29 cellular contexts compared by ENCODE assay signal in genomic region chr21:34514576-34515135, GRCh38. TPM values are rescaled to one million over a fixed set of nuclear protein-coding genes. Genes with fewer than 3 reads are reported as not detected.
DNase-seq lines count a peak whose midpoint lies in the region; ATAC-seq and TF ChIP-seq lines count a peak whose summit lies in the region.
"Had no signal": no experiment of that assay in that cellular context is flagged by ENCODE, and none has a peak within 500 bp of the region (broad histone marks: within the 10 kb centered on the region; RNA-seq: fewer than 3 reads in every experiment).

No MANE protein-coding gene starts in this region.

- H3K4me3 ChIP-seq in right atrium auricular region = no peak overlapping the region
- no peak overlapping the region for H3K4me3 ChIP-seq in trophoblast cell (ENCODE audit: low read depth, low read length)
- H3K4me3 ChIP-seq: GM23248, PC-9 had no signal

- no peak for ATAC-seq in left cardiac atrium
- ATAC-seq in HG03432 (IDR thresholded peaks at IDR 0.05; ENCODE audit: unreplicated experiment) = no peak

- H2AK5ac ChIP-seq in trophoblast cell (ENCODE audit: low read length) = no peak overlapping the region

- H3K4ac ChIP-seq in trophoblast cell (ENCODE audit: low read depth, low read length) = no peak overlapping the region

- no peak overlapping the region for H3K4me2 ChIP-seq in trophoblast cell (ENCODE audit: low read length)
- H3K4me2 ChIP-seq: PC-9 had no signal

- intact Hi-C loops in left cardiac atrium (cut with DNase I) = no loop called here

- no peak overlapping the region for H2AFZ ChIP-seq in trophoblast cell (ENCODE audit: insufficient read depth, low read length, poor library complexity)
- H2AFZ ChIP-seq: GM23248, PC-9 had no signal

- no peak overlapping the region for H3K9ac ChIP-seq in trophoblast cell (ENCODE audit: low read length)
- H3K9ac ChIP-seq: GM23248 had no signal

- H3K27ac ChIP-seq in right atrium auricular region (no peak overlapping the region), trophoblast cell (ENCODE audit: low read depth, low read length) (no peak overlapping the region)
- H3K27ac ChIP-seq: GM23248, PC-9 had no signal

- H2BK12ac ChIP-seq in trophoblast cell (ENCODE audit: low read length) = no peak overlapping the region

- H4K8ac ChIP-seq in trophoblast cell (ENCODE audit: low read depth, low read length) = no peak overlapping the region

- H3K4me1 ChIP-seq in right atrium auricular region (peaks cover 0 to 28% of the 10 kb centered on the region in 2 donors), trophoblast cell (ENCODE audit: control insufficient read depth in 1 of 2, insufficient read depth in 2 of 2, low read length in 2 of 2) (peaks cover 4% of the 10 kb centered on the region in 2 experiments)
- H3K4me1 ChIP-seq: BE2C had no signal

- no peak overlapping the region for H4K12ac ChIP-seq in trophoblast cell (ENCODE audit: low read depth, low read length)

- H4K91ac ChIP-seq in trophoblast cell (ENCODE audit: low read depth, low read length) = no peak overlapping the region

- H3K79me1 ChIP-seq in trophoblast cell (ENCODE audit: low read length) = peaks cover 2% of the 10 kb centered on the region

- H3K36me3 ChIP-seq in right atrium auricular region (peaks cover 31% of the 10 kb centered on the region), trophoblast cell (ENCODE audit: control insufficient read depth in 1 of 2, insufficient read depth in 2 of 2, low read length in 2 of 2) (peaks cover 14 to 20% of the 10 kb centered on the region in 2 experiments)
- H3K36me3 ChIP-seq: BE2C had no signal

- H2BK120ac ChIP-seq in trophoblast cell (ENCODE audit: insufficient read depth, low read length, poor library complexity) = no peak overlapping the region

- WGBS in trophoblast cell (ENCODE audit: extremely low coverage, insufficient coverage, insufficient read length) = no CpG with 5 or more reads among the region's 10 CpGs

- no peak overlapping the region for H2BK5ac ChIP-seq in trophoblast cell (ENCODE audit: low read depth, low read length, poor library complexity)

- H3K27me3 ChIP-seq in right atrium auricular region (no peaks in the 10 kb centered on the region), trophoblast cell (ENCODE audit: insufficient read depth, low read length) (no peaks in the 10 kb centered on the region)
- H3K27me3 ChIP-seq: BE2C had no signal

- no peak for TF ChIP-seq CTCF in right atrium auricular region (IDR thresholded peaks at IDR 0.05)
- no peak for TF ChIP-seq CTCF in GM10266 (IDR thresholded peaks at IDR 0.05; ENCODE audit: control insufficient read depth, insufficient read depth, low read depth, missing control alignments)

- no peak overlapping the region for H3K23ac ChIP-seq in trophoblast cell (ENCODE audit: low read length)

- no peak overlapping the region for H3K18ac ChIP-seq in trophoblast cell (ENCODE audit: low read length)

- H3K9me3 ChIP-seq in right atrium auricular region = no peaks in the 10 kb centered on the region
- no peaks in the 10 kb centered on the region for H3K9me3 ChIP-seq in trophoblast cell (ENCODE audit: insufficient read depth, low read depth, low read length)
- H3K9me3 ChIP-seq: BE2C had no signal

- DNase-seq in right atrium auricular region (ENCODE audit: low spot score) = peak; percentile 52
- no peak for DNase-seq in left cardiac atrium
- peak; percentile 78 for DNase-seq in kidney tubule cell (ENCODE audit: low spot score)
- DNase-seq in trophoblast cell = peak; percentile 53 to 82
- no peak for DNase-seq in RPMI8226
- no peak for DNase-seq in GM10266 (ENCODE audit: extremely low spot score)
- DNase-seq: 8988T; ACHN; BE2C; Calu3; DMS79 treated with DMSO at 0.1 percent for 48 hours; GF-D8; GM23248; H7; KBM-7; MV-4-11; NCI-H1105; NCI-H1436 treated with DMSO at 0.1 percent for 48 hours; NCI-H1930; NCI-H446 treated with DMSO at 0.1 percent for 48 hours; NCI-H526; NCI-H82; NK-92 treated with Interleukin-12 subunit alpha and Interleukin-12 subunit beta, amount 100 ng/mL, for 24 hours; PC-9; SHP77 had no signal

- no peak overlapping the region for H3K14ac ChIP-seq in trophoblast cell (ENCODE audit: low read length)

- H3K79me2 ChIP-seq in trophoblast cell (ENCODE audit: control insufficient read depth, insufficient read depth, low read length, poor library complexity) = no peaks in the 10 kb centered on the region

RNA-seq across cellular contexts. Expression of gene KCNE1, which starts 2.6 kb away (rescaled TPM):
- total RNA-seq in right atrium auricular region = 1 to 10 TPM in 1 of 2 donors, under 1 TPM in 1; 0.78 to 3.8 TPM
- total RNA-seq in left cardiac atrium = 1 to 10 TPM; 4.8 to 7.5 TPM
- polyA plus RNA-seq in trophoblast cell (2013) = 0.37 TPM in 2 replicates
- total RNA-seq: LHCN-M2, RPMI7951, SK-MEL-5 had no signal
- polyA plus RNA-seq: GM23248 had no signal

Comparison
In these comparisons a context has a peak if more than half of its experiments do, and no peak if none do; other contexts are left out.
1. DNase-seq: peak in right atrium auricular region (single experiment), kidney tubule cell (single experiment) and trophoblast cell (2 of 2); none in left cardiac atrium (single experiment), RPMI8226 (single experiment) and GM10266 (single experiment).